ENCODE assay signal across 18 cellular contexts in genomic region chr5:60436518-60436917, GRCh38.
A peak's percentile ranks its signal among the peaks of the same experiment; 100 is the strongest.
DNase-seq lines count a peak whose midpoint lies in the region; ATAC-seq and TF ChIP-seq lines count a peak whose summit lies in the region.
"Had no signal": no experiment of that assay in that cellular context is flagged by ENCODE, and none has a peak within 500 bp of the region (broad histone marks: within the 10 kb centered on the region; RNA-seq: fewer than 3 reads in every experiment).

No MANE protein-coding gene starts in this region.

- no peak for TF ChIP-seq CTCF in GM06990 (IDR thresholded peaks at IDR 0.05; ENCODE audit: insufficient read depth, low read length, poor library complexity, severe bottlenecking)

- H3K4me3 ChIP-seq in GM06990 (replicated peaks; ENCODE audit: low read depth, low read length): no peak overlapping the region
- H3K4me3 ChIP-seq: HAP-1, pancreas, uterus had no signal

- H3K36me3 ChIP-seq in GM06990 (ENCODE audit: control insufficient read depth, insufficient read depth, low read length): no peaks in the 10 kb centered on the region
- H3K36me3 ChIP-seq: HAP-1, pancreas, uterus had no signal

- DNase-seq in GM06990 (ENCODE audit: extremely low read depth, insufficient read length): peak; percentile 25
- peak; percentile 48 to 66 for DNase-seq in NCI-H446 (lab: John Stamatoyannopoulos, UW)
- no peak for DNase-seq in activated naive CD4-positive, alpha-beta T cell treated with anti-CD3 and anti-CD28 coated beads, Interleukin-2, amount 50 U/mL, for 16 hours
- DNase-seq in NCI-H226: no peak
- DNase-seq in activated CD4-positive, CD25-positive, alpha-beta regulatory T cell (lab: John Stamatoyannopoulos, UW): no peak
- DNase-seq: activated CD4-positive, alpha-beta T cell treated with anti-CD3 and anti-CD28 coated beads for 48 hours; activated T-cell treated with anti-CD3 and anti-CD28 coated beads, Interleukin-2, amount 50 U/mL, for 48 hours; cortex of kidney; DMS79 treated with DMSO at 0.1 percent for 48 hours; mesendoderm; NCI-H2227 treated with DMSO at 0.1 percent for 48 hours; pancreas; stimulated activated CD4-positive, alpha-beta T cell treated with anti-CD3 and anti-CD28 coated beads, Interleukin-1b, Interleukin-23, amount 100 ng/mL, for 48 hours; uterus had no signal

- no peaks in the 10 kb centered on the region for H3K27me3 ChIP-seq in GM06990 (replicated peaks; ENCODE audit: control insufficient read depth, insufficient read depth, low read length)
- H3K27me3 ChIP-seq: pancreas, uterus had no signal

- peak; percentile 94 for ATAC-seq in GM19351 (IDR thresholded peaks at IDR 0.05; ENCODE audit: unreplicated experiment)
- peak; percentile 99 for ATAC-seq in HG02884 (IDR thresholded peaks at IDR 0.05; ENCODE audit: unreplicated experiment)
- no peak for ATAC-seq in HG02642 (IDR thresholded peaks at IDR 0.05; ENCODE audit: poor library complexity, unreplicated experiment)

Comparison
In these comparisons a context has a peak if more than half of its experiments do, and no peak if none do; other contexts are left out.
1. DNase-seq: peak in GM06990 (single experiment) and NCI-H446 (2 of 2); none in activated naive CD4-positive, alpha-beta T cell treated with anti-CD3 and anti-CD28 coated beads, Interleukin-2, amount 50 U/mL, for 16 hours (single experiment), NCI-H226 (single experiment) and activated CD4-positive, CD25-positive, alpha-beta regulatory T cell (0 of 4).